12 cellular contexts compared by ENCODE assay signal in genomic region chrX:132266583-132267355, GRCh38. TPM values are rescaled to one million over a fixed set of nuclear protein-coding genes. Genes with fewer than 3 reads are reported as not detected.
A peak's percentile ranks its signal among the peaks of the same experiment; 100 is the strongest.
DNase-seq lines count a peak whose midpoint lies in the region; ATAC-seq and TF ChIP-seq lines count a peak whose summit lies in the region.
"Had no signal": no experiment of that assay in that cellular context is flagged by ENCODE, and none has a peak within 500 bp of the region (broad histone marks: within the 10 kb centered on the region; RNA-seq: fewer than 3 reads in every experiment).

No MANE protein-coding gene starts in this region.

- H3K27me3 Mint-ChIP-seq in activated T-cell treated with anti-CD3 and anti-CD28 coated beads, Interleukin-2, amount 50 U/mL, for 4 hours (ENCODE audit: low read depth): no peaks in the 10 kb centered on the region
- H3K27me3 Mint-ChIP-seq in HFFc6 (ENCODE audit: insufficient read depth): no peaks in the 10 kb centered on the region; the same call in 1 of the 2 replicates

- H3K4me3 ChIP-seq in cardiac fibroblast (replicated peaks in 1 of 2; ENCODE audit: low read depth in 2 of 2, low read length in 2 of 2): no peak overlapping the region
- H3K4me3 ChIP-seq: SJSA1, skin epidermis had no signal

- DNase-seq in activated T-cell treated with anti-CD3 and anti-CD28 coated beads, Interleukin-2, amount 50 U/mL, for 4 hours: no peak
- DNase-seq in activated T-cell treated with anti-CD3 and anti-CD28 coated beads for 4 hours (no peak), cardiac fibroblast (ENCODE audit: low read depth in 2 of 2) (peak; percentile 31 to 66), glomerular visceral epithelial cell (ENCODE audit: extremely low spot score) (no peak), HFFc6 (no peak)
- DNase-seq in stimulated activated CD4-positive, alpha-beta T cell treated with anti-CD3 and anti-CD28 coated beads, TNF-alpha, amount 100 ng/mL, for 48 hours (ENCODE audit: low read depth in 3 of 3): peak in 2 of 3 donors; percentile 9 to 10
- DNase-seq: DND-41, H7 had no signal

- no peak overlapping the region for H3K4me3 Mint-ChIP-seq in activated T-cell treated with anti-CD3 and anti-CD28 coated beads, Interleukin-2, amount 50 U/mL, for 4 hours
- H3K4me3 Mint-ChIP-seq in HFFc6: no peak overlapping the region

- TF ChIP-seq CTCF in cardiac fibroblast (IDR thresholded peaks at IDR 0.05; ENCODE audit: low read depth, low read length) (no peak), HFFc6 (IDR thresholded peaks at IDR 0.05) (no peak)

- H3K27ac Mint-ChIP-seq in HFFc6: no peak overlapping the region

- H3K4me1 Mint-ChIP-seq in activated T-cell treated with anti-CD3 and anti-CD28 coated beads, Interleukin-2, amount 50 U/mL, for 4 hours (ENCODE audit: low read depth): peaks cover 5% of the 10 kb centered on the region
- peaks cover 8% of the 10 kb centered on the region; the same call in 1 of the 2 replicates for H3K4me1 Mint-ChIP-seq in HFFc6 (ENCODE audit: low read depth)

- H3K9me3 Mint-ChIP-seq in activated T-cell treated with anti-CD3 and anti-CD28 coated beads, Interleukin-2, amount 50 U/mL, for 4 hours: no peaks in the 10 kb centered on the region
- H3K9me3 Mint-ChIP-seq in HFFc6: no peaks in the 10 kb centered on the region

- H3K36me3 Mint-ChIP-seq in activated T-cell treated with anti-CD3 and anti-CD28 coated beads, Interleukin-2, amount 50 U/mL, for 4 hours (ENCODE audit: insufficient read depth): no peaks in the 10 kb centered on the region
- H3K36me3 Mint-ChIP-seq in HFFc6 (ENCODE audit: low read depth): no peaks in the 10 kb centered on the region

- ATAC-seq in activated T-cell treated with anti-CD3 and anti-CD28 coated beads, Interleukin-2, amount 50 U/mL, for 4 hours: peak; percentile 69 to 77
- peak; percentile 76 for ATAC-seq in HG02870 (IDR thresholded peaks at IDR 0.05; ENCODE audit: unreplicated experiment)
- ATAC-seq in HG02678 (IDR thresholded peaks at IDR 0.05; ENCODE audit: unreplicated experiment): no peak

RNA-seq across cellular contexts. Expression of gene RAP2C, which starts 47.5 kb away (rescaled TPM):
- 10 to 100 TPM; 31.0 to 34.1 (median 31.6) TPM for total RNA-seq in activated T-cell treated with anti-CD3 and anti-CD28 coated beads, Interleukin-2, amount 50 U/mL, for 4 hours
- 10 to 100 TPM; 25.1 to 34.0 (median 30.0) TPM for total RNA-seq in HFFc6 (2021; fragmentation: NEBNext Ultra II Directional; extraction: Animal tissue kit (Norgen Biotek cat#: 25700))

Comparison
In these comparisons a context has a peak if more than half of its experiments do, and no peak if none do; other contexts are left out.
1. DNase-seq: peak in cardiac fibroblast (2 of 2) and stimulated activated CD4-positive, alpha-beta T cell treated with anti-CD3 and anti-CD28 coated beads, TNF-alpha, amount 100 ng/mL, for 48 hours (2 of 3); none in activated T-cell treated with anti-CD3 and anti-CD28 coated beads, Interleukin-2, amount 50 U/mL, for 4 hours (single experiment), activated T-cell treated with anti-CD3 and anti-CD28 coated beads for 4 hours (single experiment), glomerular visceral epithelial cell (single experiment) and HFFc6 (single experiment).